ENCODE assay signal across 19 cellular contexts in the genomic region with DNA sequence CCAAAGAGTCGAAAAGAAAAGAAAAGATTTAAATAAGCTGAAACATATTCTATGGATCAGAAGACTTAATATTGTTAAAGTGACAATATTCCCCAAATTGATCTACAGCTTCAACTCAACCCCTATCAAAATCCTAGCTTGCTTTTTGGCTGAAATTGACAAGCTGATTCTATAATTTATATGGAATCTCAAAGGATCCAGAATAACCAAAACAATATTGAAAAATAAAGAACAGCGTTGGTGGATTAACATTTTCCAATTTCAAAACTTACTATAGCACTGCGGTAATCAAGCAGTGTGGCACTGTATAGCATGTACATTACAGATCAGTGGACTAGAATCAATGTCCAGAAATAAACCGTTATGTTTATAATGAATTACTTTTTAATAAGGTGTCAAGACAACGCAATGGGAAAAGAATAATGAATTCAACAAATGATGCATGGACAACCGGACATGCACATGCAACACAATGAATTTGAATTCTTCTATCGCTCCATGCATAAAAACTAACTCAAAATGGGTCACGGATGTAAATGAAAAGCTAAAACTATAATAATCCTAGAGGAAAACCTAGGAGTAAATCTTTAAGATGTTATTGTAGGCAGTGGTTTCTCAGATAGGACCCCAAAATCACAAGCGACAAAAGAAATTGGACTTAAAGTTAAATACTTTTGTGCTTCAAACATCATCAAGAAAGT. TPM values are rescaled to one million over a fixed set of nuclear protein-coding genes. Genes with fewer than 3 reads are reported as not detected.
DNase-seq lines count a peak whose midpoint lies in the region; ATAC-seq and TF ChIP-seq lines count a peak whose summit lies in the region.
"Had no signal": no experiment of that assay in that cellular context is flagged by ENCODE, and none has a peak within 500 bp of the region (broad histone marks: within the 10 kb centered on the region; RNA-seq: fewer than 3 reads in every experiment).

No MANE protein-coding gene starts in this region.

- peak overlapping the region; percentile 79 for H3K4me3 Mint-ChIP-seq in activated naive CD8-positive, alpha-beta T cell treated with anti-CD3 and anti-CD28 coated beads for 36 hours
- peak overlapping the region; percentile 81 for H3K4me3 Mint-ChIP-seq in nephron progenitor cell

- H3K27me3 Mint-ChIP-seq in activated naive CD8-positive, alpha-beta T cell treated with anti-CD3 and anti-CD28 coated beads for 36 hours: peaks cover 64% of the 10 kb centered on the region
- peaks cover 95% of the 10 kb centered on the region for H3K27me3 Mint-ChIP-seq in nephron progenitor cell (ENCODE audit: low read depth, poor library complexity)

- peaks cover 48% of the 10 kb centered on the region for H3F3A ChIP-seq in DOHH2 (ENCODE audit: control insufficient read depth, insufficient read depth)

- no peak for TF ChIP-seq CTCF in DOHH2 (IDR thresholded peaks at IDR 0.05; ENCODE audit: low read depth, low read length, poor library complexity, severe bottlenecking)
- no peak for TF ChIP-seq CTCF in nephron progenitor cell (IDR thresholded peaks at IDR 0.05)

- no peak for DNase-seq in activated naive CD8-positive, alpha-beta T cell treated with anti-CD3 and anti-CD28 coated beads for 36 hours
- DNase-seq in nephron progenitor cell: no peak
- DNase-seq in HPDE6-E6E7 (ENCODE audit: extremely low spot score): no peak
- DNase-seq: activated CD4-positive, CD25-positive, alpha-beta regulatory T cell treated with anti-CD3 and anti-CD28 coated beads, Interleukin-2, amount 50 U/mL, for 72 hours; colonic mucosa; DND-41; NCI-H187 treated with DMSO at 0.1 percent for 48 hours had no signal

- H3K9ac ChIP-seq in HUES48 (ENCODE audit: low read depth, low read length): no peak overlapping the region
- H3K9ac ChIP-seq: parathyroid adenoma had no signal

- H3K4me1 Mint-ChIP-seq in activated naive CD8-positive, alpha-beta T cell treated with anti-CD3 and anti-CD28 coated beads for 36 hours: peaks cover 15% of the 10 kb centered on the region
- peaks cover 11% of the 10 kb centered on the region for H3K4me1 Mint-ChIP-seq in nephron progenitor cell

- H3K27me3 ChIP-seq in DOHH2 (ENCODE audit: control insufficient read depth, low read length): no peaks in the 10 kb centered on the region
- H3K27me3 ChIP-seq in HUES48 (ENCODE audit: control insufficient read depth, insufficient read depth, low read length): peaks cover 61% of the 10 kb centered on the region
- H3K27me3 ChIP-seq: ascending aorta, Peyer's patch had no signal

- peak overlapping the region; percentile 77 for H3K4me2 ChIP-seq in DOHH2 (ENCODE audit: low read length)

- H3K27ac ChIP-seq in DOHH2 (ENCODE audit: low read depth, low read length): peak overlapping the region; percentile 97
- H3K27ac ChIP-seq in HUES48 (ENCODE audit: low read depth, low read length): no peak overlapping the region
- H3K27ac ChIP-seq: ascending aorta, C4-2B, colonic mucosa, HL-60, parathyroid adenoma had no signal

- H3K27ac Mint-ChIP-seq in activated naive CD8-positive, alpha-beta T cell treated with anti-CD3 and anti-CD28 coated beads for 36 hours: no peak overlapping the region
- H3K27ac Mint-ChIP-seq in nephron progenitor cell: no peak overlapping the region

- H4K20me1 ChIP-seq in DOHH2 (ENCODE audit: control insufficient read depth, insufficient read depth, low read depth, low read length): peaks cover 11% of the 10 kb centered on the region

- H3K9me3 ChIP-seq in DOHH2 (ENCODE audit: control insufficient read depth, insufficient read depth, low read length) (no peaks in the 10 kb centered on the region), HUES48 (ENCODE audit: control insufficient read depth, insufficient read depth, low read length) (no peaks in the 10 kb centered on the region)
- H3K9me3 ChIP-seq: ascending aorta, colonic mucosa, Peyer's patch had no signal

- no peaks in the 10 kb centered on the region for H3K9me2 ChIP-seq in DOHH2 (replicated peaks; ENCODE audit: control insufficient read depth, low read length)

- ATAC-seq in HG02970 (IDR thresholded peaks at IDR 0.05; ENCODE audit: low FRiP score, unreplicated experiment): no peak
- ATAC-seq in HG02588 (IDR thresholded peaks at IDR 0.05; ENCODE audit: unreplicated experiment): no peak

- peaks cover 88% of the 10 kb centered on the region for H3K79me2 ChIP-seq in DOHH2 (ENCODE audit: control insufficient read depth, low read length)
- H3K79me2 ChIP-seq: parathyroid adenoma had no signal

- H3K36me3 Mint-ChIP-seq in activated naive CD8-positive, alpha-beta T cell treated with anti-CD3 and anti-CD28 coated beads for 36 hours: no peaks in the 10 kb centered on the region
- no peaks in the 10 kb centered on the region for H3K36me3 Mint-ChIP-seq in nephron progenitor cell (ENCODE audit: low read depth)

- peak overlapping the region; percentile 86 for H3K4me3 ChIP-seq in DOHH2 (ENCODE audit: low read length)
- peak overlapping the region; percentile 67; the same call in 1 of the 2 replicates for H3K4me3 ChIP-seq in HUES48 (ENCODE audit: low read depth, low read length)

- no peaks in the 10 kb centered on the region for H3K9me3 Mint-ChIP-seq in activated naive CD8-positive, alpha-beta T cell treated with anti-CD3 and anti-CD28 coated beads for 36 hours
- H3K9me3 Mint-ChIP-seq in nephron progenitor cell: peaks cover 16% of the 10 kb centered on the region

- H3K36me3 ChIP-seq in DOHH2 (ENCODE audit: control insufficient read depth, low read length): peaks cover 67% of the 10 kb centered on the region
- no peaks in the 10 kb centered on the region for H3K36me3 ChIP-seq in HUES48 (ENCODE audit: control insufficient read depth, insufficient read depth, low read length)
- H3K36me3 ChIP-seq: ascending aorta, colonic mucosa, Peyer's patch had no signal

- peaks cover 64% of the 10 kb centered on the region for H3K4me1 ChIP-seq in DOHH2 (ENCODE audit: control insufficient read depth, low read length)
- peaks cover 7% of the 10 kb centered on the region; the same call in 1 of the 2 replicates for H3K4me1 ChIP-seq in HUES48 (ENCODE audit: control insufficient read depth, insufficient read depth, low read length)
- H3K4me1 ChIP-seq: colonic mucosa had no signal

RNA-seq across cellular contexts. Expression of gene ALOX5, which starts 1.6 kb away (rescaled TPM):
- total RNA-seq in activated naive CD8-positive, alpha-beta T cell treated with anti-CD3 and anti-CD28 coated beads for 36 hours: under 1 TPM; 0.62 to 0.96 TPM

RNA-seq across cellular contexts. Expression of gene OR13A1, which starts 57.0 kb away (rescaled TPM):
- not detected for total RNA-seq in activated naive CD8-positive, alpha-beta T cell treated with anti-CD3 and anti-CD28 coated beads for 36 hours
- total RNA-seq: ascending aorta, colonic mucosa, epithelial cell of proximal tubule, kidney, mesenteric fat pad, Peyer's patch had no signal
